11 cellular contexts compared by ENCODE assay signal in genomic region chr3:190807719-190808375, GRCh38. TPM values are rescaled to one million over a fixed set of nuclear protein-coding genes. Genes with fewer than 3 reads are reported as not detected.
DNase-seq lines count a peak whose midpoint lies in the region; FAIRE-seq and TF ChIP-seq lines count a peak whose summit lies in the region.
"Had no signal": no experiment of that assay in that cellular context is flagged by ENCODE, and none has a peak within 500 bp of the region (broad histone marks: within the 10 kb centered on the region; RNA-seq: fewer than 3 reads in every experiment).

No MANE protein-coding gene starts in this region.

- H3K27ac ChIP-seq in kidney (ENCODE audit: low read depth in 2 of 2, low read length in 2 of 2) (no peak overlapping the region), testis (peak overlapping the region in 1 of 2 donors; percentile 59)

- intact Hi-C loops in MCF 10A (cut with micrococcal nuclease) = no loop called here
- intact Hi-C loops in kidney (cut with DNase I) = no loop called here
- intact Hi-C loops in testis (cut with DNase I; ENCODE audit: low total_unique reads) = no loop called here

- no peak overlapping the region for H3K9ac ChIP-seq in kidney (ENCODE audit: low read length in 2 of 2)

- no peak overlapping the region for H3K4me3 ChIP-seq in kidney (ENCODE audit: low read length in 2 of 2)
- no peak overlapping the region for H3K4me3 ChIP-seq in testis

- CTCF ChIA-PET in MCF 10A (lab: Yijun Ruan, JAX) = interaction anchor here (0.6 to 2.4 kb wide), 6 partner anchors 75 to 575 kb away, joined by 3 to 12 read pairs (median 4); no protein-coding TSS in a partner anchor

- H3K36me3 ChIP-seq in kidney (ENCODE audit: control insufficient read depth in 1 of 2, insufficient read depth in 2 of 2, low read length in 2 of 2) (no peaks in the 10 kb centered on the region), testis (ENCODE audit: low read depth, missing control alignments) (no peaks in the 10 kb centered on the region)

- H3K4me1 Mint-ChIP-seq in MCF 10A (ENCODE audit: insufficient read depth, unreplicated experiment) = peaks cover 12% of the 10 kb centered on the region

- DNase-seq in NCI-H1417 (lab: John Stamatoyannopoulos, UW) (peak; percentile 39 to 95 (median 82)), MCF 10A (ENCODE audit: unreplicated experiment) (peak; percentile 83), kidney (peak; percentile 59), testis (peak; percentile 91), HPDE6-E6E7 (ENCODE audit: extremely low spot score) (no peak), foreskin melanocyte (no peak)
- no peak for DNase-seq in stimulated activated CD4-positive, alpha-beta T cell treated with anti-CD3 and anti-CD28 coated beads, Interleukin-2, amount 100 ng/mL, for 24 hours
- DNase-seq: activated gamma-delta T cell treated with Interleukin-2 at 50 U/mL for 16 hours, Kasumi-1, NCI-H82 had no signal

- BruUV-seq in MCF 10A (replicated peaks; lab: Mats Ljungman, UMichigan) = no TSS peak

- FAIRE-seq in kidney (lab: Jason Lieb, UNC) = no peak

- H3K27me3 ChIP-seq in testis = no peaks in the 10 kb centered on the region

- H3K36me3 Mint-ChIP-seq in MCF 10A (ENCODE audit: insufficient read depth, unreplicated experiment) = no peaks in the 10 kb centered on the region

- TF ChIP-seq CTCF in MCF 10A (IDR thresholded peaks at IDR 0.05; ENCODE audit: unreplicated experiment) = no peak
- TF ChIP-seq CTCF in kidney (IDR thresholded peaks at IDR 0.05; ENCODE audit: borderline replicate concordance, extremely low read depth, insufficient read depth) = no peak
- TF ChIP-seq CTCF in testis (IDR thresholded peaks at IDR 0.05) = no peak

- H3K9me3 Mint-ChIP-seq in MCF 10A (ENCODE audit: unreplicated experiment) = no peaks in the 10 kb centered on the region

- no peak overlapping the region for H3K4me3 Mint-ChIP-seq in MCF 10A (ENCODE audit: unreplicated experiment)

- no peak for TF ChIP-seq POLR2A in testis (IDR thresholded peaks at IDR 0.05)

- H3K27me3 Mint-ChIP-seq in MCF 10A (ENCODE audit: insufficient read depth, unreplicated experiment) = no peaks in the 10 kb centered on the region

- H3K4me1 ChIP-seq in kidney (ENCODE audit: control insufficient read depth in 1 of 2, insufficient read depth in 1 of 2, low read depth in 1 of 2, low read length in 2 of 2) (no peaks in the 10 kb centered on the region), testis (peaks cover 4% of the 10 kb centered on the region)

- no peaks in the 10 kb centered on the region for H3K9me3 ChIP-seq in kidney (ENCODE audit: control insufficient read depth in 1 of 2, low read length in 2 of 2)
- H3K9me3 ChIP-seq in testis = no peaks in the 10 kb centered on the region

- H3K27ac Mint-ChIP-seq in MCF 10A (ENCODE audit: low read depth, unreplicated experiment) = peak overlapping the region; percentile 78

- POLR2A ChIA-PET in MCF 10A (lab: Yijun Ruan, JAX) = interaction anchor here (0.6 to 1.5 kb wide), 6 partner anchors 11 to 422 kb away, joined by 3 to 7 read pairs (median 4); no protein-coding TSS in a partner anchor

- WGBS in testis, 2 donors = 34 to 45% methylated on average over 4 of the region's 4 CpGs

RNA-seq across cellular contexts. Expression of gene GMNC, which starts 54.6 kb away (rescaled TPM):
- total RNA-seq in MCF 10A (2022) (not detected in 2 replicates), kidney (1.9 TPM), testis (1 to 10 TPM; 2.2 to 2.3 TPM)
- polyA plus RNA-seq in kidney (ENCODE audit: insufficient read depth, low read depth, low replicate concordance) (2.1 TPM), testis (ENCODE audit: insufficient read depth, low read depth, low replicate concordance) (8.2 TPM)
- total RNA-seq: left colon had no signal

Comparison
In these comparisons a context has a peak if more than half of its experiments do, and no peak if none do; other contexts are left out.
1. DNase-seq: peak in NCI-H1417 (3 of 3), MCF 10A (single experiment), kidney (single experiment) and testis (single experiment); none in HPDE6-E6E7 (single experiment), stimulated activated CD4-positive, alpha-beta T cell treated with anti-CD3 and anti-CD28 coated beads, Interleukin-2, amount 100 ng/mL, for 24 hours (0 of 2) and foreskin melanocyte (single experiment).